In genomic region chr4:90586799-90587198, GRCh38 we compare ENCODE assay signal across 18 cellular contexts.
DNase-seq lines count a peak whose midpoint lies in the region; FAIRE-seq and TF ChIP-seq lines count a peak whose summit lies in the region.
"Had no signal": no experiment of that assay in that cellular context is flagged by ENCODE, and none has a peak within 500 bp of the region (broad histone marks: within the 10 kb centered on the region; RNA-seq: fewer than 3 reads in every experiment).

No MANE protein-coding gene starts in this region.

- no peak overlapping the region for H3K4me3 ChIP-seq in WERI-Rb-1 (ENCODE audit: low read depth, low read length)
- H3K4me3 ChIP-seq: BLaER1 had no signal

- TF ChIP-seq CTCF in D721Med (IDR thresholded peaks at IDR 0.05; ENCODE audit: insufficient read depth, missing control alignments) (no peak), WERI-Rb-1 (IDR thresholded peaks at IDR 0.05; ENCODE audit: low read depth, low read length) (no peak)

- no peak overlapping the region for H3K27ac ChIP-seq in WERI-Rb-1
- H3K27ac ChIP-seq: BLaER1 had no signal

- no peak for DNase-seq in D721Med (ENCODE audit: insufficient read length, low spot score)
- peak; percentile 89 for DNase-seq in NCI-H82 (lab: John Stamatoyannopoulos, UW)
- peak; percentile 63 for DNase-seq in WERI-Rb-1
- DNase-seq in NCI-H2029 (lab: John Stamatoyannopoulos, UW): no peak
- DNase-seq in SW 1271 (lab: John Stamatoyannopoulos, UW): no peak
- DNase-seq: 8988T; ACHN; BE2C; C1 segment of cervical spinal cord; CD4-positive, alpha-beta memory T cell; CD4-positive, CD25-positive, alpha-beta regulatory T cell; CD8-positive, alpha-beta memory T cell; COR-L47; DMS79 treated with DMSO at 0.1 percent for 48 hours; GF-D8 had no signal

- no peaks in the 10 kb centered on the region for H3K36me3 ChIP-seq in WERI-Rb-1
- H3K36me3 ChIP-seq: BE2C, BLaER1 had no signal

- FAIRE-seq in D721Med (lab: Jason Lieb, UNC): peak; percentile 96
- FAIRE-seq: GM12891, GM19239 had no signal

- no peaks in the 10 kb centered on the region for H3K27me3 ChIP-seq in WERI-Rb-1 (ENCODE audit: insufficient read depth, low read depth, severe bottlenecking)
- H3K27me3 ChIP-seq: BE2C, BLaER1 had no signal

- no peaks in the 10 kb centered on the region for H3K9me3 ChIP-seq in WERI-Rb-1 (ENCODE audit: severe bottlenecking)
- H3K9me3 ChIP-seq: BE2C had no signal

Comparison
In these comparisons a context has a peak if more than half of its experiments do, and no peak if none do; other contexts are left out.
1. DNase-seq: peak in NCI-H82 (single experiment) and WERI-Rb-1 (single experiment); none in D721Med (single experiment), NCI-H2029 (single experiment) and SW 1271 (0 of 2).